1 cellular context compared by ENCODE assay signal in the genomic region with DNA sequence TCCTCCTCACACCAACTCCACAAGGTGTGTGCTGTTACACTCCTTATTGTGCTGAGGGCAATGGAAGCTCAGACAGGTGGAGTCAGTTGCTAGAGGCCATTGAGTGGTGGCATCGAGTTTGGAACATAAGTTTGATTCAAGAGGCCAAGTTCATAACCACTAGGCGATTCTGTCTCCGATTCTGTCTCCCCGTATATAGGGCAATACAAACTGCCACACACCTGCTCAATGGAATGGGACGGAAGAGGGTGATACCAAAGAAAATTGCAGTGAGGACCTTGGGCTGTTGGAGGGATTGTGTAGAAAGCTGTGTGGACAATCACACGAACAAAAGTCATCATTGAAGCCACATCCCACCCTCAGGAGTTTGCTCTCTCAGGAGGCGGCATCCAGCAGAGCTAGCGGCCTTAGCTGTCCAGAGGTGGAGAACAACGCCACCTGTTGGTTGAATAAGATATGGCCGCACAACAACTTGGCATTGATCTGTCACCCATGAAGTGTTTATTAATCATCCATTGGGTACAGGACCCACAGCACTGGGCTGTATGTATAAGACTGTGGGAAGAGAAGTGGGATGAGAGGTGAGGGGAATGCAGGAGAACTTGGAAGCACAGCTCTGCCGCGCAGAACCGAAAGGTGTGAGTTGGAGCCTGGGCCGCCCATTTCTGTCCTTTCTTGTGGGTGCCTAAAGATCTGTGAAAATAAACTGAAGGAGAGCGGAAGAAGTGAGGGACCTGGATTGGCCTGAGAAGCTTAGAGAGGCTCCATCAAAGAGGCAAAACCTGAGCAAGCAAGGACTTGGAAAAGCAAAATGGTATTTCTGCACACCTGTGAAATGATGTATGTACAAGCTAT.
TF ChIP-seq lines count a peak whose summit lies in the region.

No MANE protein-coding gene starts in this region.

TF ChIP-seq in HepG2, 621 proteins besides CTCF, POLR2A, EP300 and RAD21 (continued from another document):
- TF ChIP-seq, protein P1, sequence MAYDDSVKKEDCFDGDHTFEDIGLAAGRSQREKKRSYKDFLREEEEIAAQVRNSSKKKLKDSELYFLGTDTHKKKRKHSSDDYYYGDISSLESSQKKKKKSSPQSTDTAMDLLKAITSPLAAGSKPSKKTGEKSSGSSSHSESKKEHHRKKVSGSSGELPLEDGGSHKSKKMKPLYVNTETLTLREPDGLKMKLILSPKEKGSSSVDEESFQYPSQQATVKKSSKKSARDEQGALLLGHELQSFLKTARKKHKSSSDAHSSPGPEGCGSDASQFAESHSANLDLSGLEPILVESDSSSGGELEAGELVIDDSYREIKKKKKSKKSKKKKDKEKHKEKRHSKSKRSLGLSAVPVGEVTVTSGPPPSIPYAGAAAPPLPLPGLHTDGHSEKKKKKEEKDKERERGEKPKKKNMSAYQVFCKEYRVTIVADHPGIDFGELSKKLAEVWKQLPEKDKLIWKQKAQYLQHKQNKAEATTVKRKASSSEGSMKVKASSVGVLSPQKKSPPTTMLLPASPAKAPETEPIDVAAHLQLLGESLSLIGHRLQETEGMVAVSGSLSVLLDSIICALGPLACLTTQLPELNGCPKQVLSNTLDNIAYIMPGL (CRISPR knock-in tag; IDR thresholded peaks at IDR 0.05; ENCODE audit: borderline replicate concordance in 1 of 2, low read depth in 1 of 2), result 0 out of 4 replicates have a peak, but pooled peaks of 1 of the 2 experiments have one; percentile 21
- TF ChIP-seq ARID3A (IDR thresholded peaks at IDR 0.05; ENCODE audit: low read depth, low read length) (peak; percentile 50; the same call in 1 of the 2 replicates), SMC3 (IDR thresholded peaks at IDR 0.05; ENCODE audit: low read length) (peak; percentile 97), CHCHD3 (CRISPR knock-in tag; IDR thresholded peaks at IDR 0.05) (no peak), KDM2A (CRISPR knock-in tag; IDR thresholded peaks at IDR 0.05; ENCODE audit: borderline replicate concordance, low read depth) (peak; percentile 56; the same call in 1 of the 2 replicates), ZC3H13 (CRISPR knock-in tag; IDR thresholded peaks at IDR 0.05) (no peak), SMAD3 (CRISPR knock-in tag; IDR thresholded peaks at IDR 0.05) (0 out of 2 replicates have a peak, but pooled peaks have one; percentile 20), CREBL2 (CRISPR knock-in tag; IDR thresholded peaks at IDR 0.05; ENCODE audit: borderline replicate concordance) (no peak)
- TF ChIP-seq, protein P2, sequence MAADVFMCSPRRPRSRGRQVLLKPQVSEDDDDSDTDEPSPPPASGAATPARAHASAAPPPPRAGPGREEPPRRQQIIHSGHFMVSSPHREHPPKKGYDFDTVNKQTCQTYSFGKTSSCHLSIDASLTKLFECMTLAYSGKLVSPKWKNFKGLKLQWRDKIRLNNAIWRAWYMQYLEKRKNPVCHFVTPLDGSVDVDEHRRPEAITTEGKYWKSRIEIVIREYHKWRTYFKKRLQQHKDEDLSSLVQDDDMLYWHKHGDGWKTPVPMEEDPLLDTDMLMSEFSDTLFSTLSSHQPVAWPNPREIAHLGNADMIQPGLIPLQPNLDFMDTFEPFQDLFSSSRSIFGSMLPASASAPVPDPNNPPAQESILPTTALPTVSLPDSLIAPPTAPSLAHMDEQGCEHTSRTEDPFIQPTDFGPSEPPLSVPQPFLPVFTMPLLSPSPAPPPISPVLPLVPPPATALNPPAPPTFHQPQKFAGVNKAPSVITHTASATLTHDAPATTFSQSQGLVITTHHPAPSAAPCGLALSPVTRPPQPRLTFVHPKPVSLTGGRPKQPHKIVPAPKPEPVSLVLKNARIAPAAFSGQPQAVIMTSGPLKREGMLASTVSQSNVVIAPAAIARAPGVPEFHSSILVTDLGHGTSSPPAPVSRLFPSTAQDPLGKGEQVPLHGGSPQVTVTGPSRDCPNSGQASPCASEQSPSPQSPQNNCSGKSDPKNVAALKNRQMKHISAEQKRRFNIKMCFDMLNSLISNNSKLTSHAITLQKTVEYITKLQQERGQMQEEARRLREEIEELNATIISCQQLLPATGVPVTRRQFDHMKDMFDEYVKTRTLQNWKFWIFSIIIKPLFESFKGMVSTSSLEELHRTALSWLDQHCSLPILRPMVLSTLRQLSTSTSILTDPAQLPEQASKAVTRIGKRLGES (CRISPR knock-in tag; IDR thresholded peaks at IDR 0.05; ENCODE audit: borderline replicate concordance), result no peak
TF ChIP-seq in HepG2: peak in this region for 9.
